ENCODE assay signal across 12 cellular contexts in the genomic region with DNA sequence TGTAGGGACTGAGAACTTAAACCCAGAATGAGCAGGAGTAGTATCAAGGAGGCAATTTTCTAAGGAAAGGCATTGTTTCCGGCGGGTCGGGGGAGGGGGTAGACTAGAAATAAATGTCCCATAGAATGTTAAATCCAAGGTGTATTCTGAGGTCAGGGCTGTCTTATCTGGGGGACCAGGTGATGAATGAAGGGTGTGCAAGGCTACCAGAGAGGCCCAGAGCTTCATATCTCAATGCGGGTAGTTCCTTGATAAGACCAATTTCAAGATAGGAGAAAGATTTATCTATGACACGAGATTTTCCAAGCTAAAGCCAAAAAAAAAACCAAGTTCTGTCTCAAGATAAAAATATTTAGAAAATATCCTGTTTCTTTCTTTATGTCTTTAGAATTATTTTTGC. TPM values are rescaled to one million over a fixed set of nuclear protein-coding genes. Genes with fewer than 3 reads are reported as not detected.
A peak's percentile ranks its signal among the peaks of the same experiment; 100 is the strongest.
DNase-seq lines count a peak whose midpoint lies in the region; ATAC-seq and TF ChIP-seq lines count a peak whose summit lies in the region.
"Had no signal": no experiment of that assay in that cellular context is flagged by ENCODE, and none has a peak within 500 bp of the region (broad histone marks: within the 10 kb centered on the region; RNA-seq: fewer than 3 reads in every experiment).

No MANE protein-coding gene starts in this region.

- H3K9ac ChIP-seq in SK-N-MC (ENCODE audit: insufficient read length), result no peak overlapping the region

- H3K4me3 ChIP-seq in SK-N-MC, result no peak overlapping the region

- no peaks in the 10 kb centered on the region for H3K9me3 ChIP-seq in SK-N-MC (ENCODE audit: low read depth, low read length)
- H3K9me3 ChIP-seq: Caco-2 had no signal

- no peak overlapping the region for H3K4me3 Mint-ChIP-seq in activated CD4-positive, alpha-beta memory T cell treated with anti-CD3 and anti-CD28 coated beads, Interleukin-2, amount 10 ng/mL, durations not matched to agents 7 days and 5 days
- no peak overlapping the region for H3K4me3 Mint-ChIP-seq in activated CD4-positive, alpha-beta memory T cell treated with anti-CD3 and anti-CD28 coated beads for 36 hours
- H3K4me3 Mint-ChIP-seq in progenitor cell of endocrine pancreas (ENCODE audit: low read depth), result no peak overlapping the region
- H3K4me3 Mint-ChIP-seq in activated naive CD8-positive, alpha-beta T cell treated with anti-CD3 and anti-CD28 coated beads for 36 hours, result no peak overlapping the region

- intact Hi-C loops in activated CD4-positive, alpha-beta memory T cell treated with anti-CD3 and anti-CD28 coated beads for 36 hours (cut with micrococcal nuclease), result loop anchor here (1.0 kb wide), 2 partner anchors 48 to 141 kb away; no protein-coding TSS in a partner anchor

- H3K36me3 ChIP-seq in SK-N-MC (ENCODE audit: insufficient read depth, low read length), result no peaks in the 10 kb centered on the region; the same call in 1 of the 2 replicates

- no peak for DNase-seq in activated CD4-positive, alpha-beta memory T cell treated with anti-CD3 and anti-CD28 coated beads, Interleukin-2, amount 10 ng/mL, durations not matched to agents 7 days and 5 days
- no peak for DNase-seq in activated CD4-positive, alpha-beta memory T cell treated with anti-CD3 and anti-CD28 coated beads for 36 hours
- DNase-seq in SK-N-MC (ENCODE audit: low read depth, low spot score) (no peak), islet precursor cell (peak; percentile 7), progenitor cell of endocrine pancreas (ENCODE audit: low spot score, unreplicated experiment) (no peak), kidney glomerular epithelial cell (lab: John Stamatoyannopoulos, UW) (no peak)
- no peak for DNase-seq in activated naive CD8-positive, alpha-beta T cell treated with anti-CD3 and anti-CD28 coated beads for 36 hours
- DNase-seq: NCI-H1048, NCI-H2081 treated with DMSO at 0.1 percent for 48 hours had no signal

- H3K27ac Mint-ChIP-seq in activated CD4-positive, alpha-beta memory T cell treated with anti-CD3 and anti-CD28 coated beads, Interleukin-2, amount 10 ng/mL, durations not matched to agents 7 days and 5 days, result peak overlapping the region; percentile 11
- no peak overlapping the region for H3K27ac Mint-ChIP-seq in activated CD4-positive, alpha-beta memory T cell treated with anti-CD3 and anti-CD28 coated beads for 36 hours
- H3K27ac Mint-ChIP-seq in progenitor cell of endocrine pancreas, result peak overlapping the region; percentile 67
- no peak overlapping the region for H3K27ac Mint-ChIP-seq in activated naive CD8-positive, alpha-beta T cell treated with anti-CD3 and anti-CD28 coated beads for 36 hours

- H3K36me3 Mint-ChIP-seq in activated CD4-positive, alpha-beta memory T cell treated with anti-CD3 and anti-CD28 coated beads, Interleukin-2, amount 10 ng/mL, durations not matched to agents 7 days and 5 days (ENCODE audit: low read depth), result peaks cover 11% of the 10 kb centered on the region
- H3K36me3 Mint-ChIP-seq in activated CD4-positive, alpha-beta memory T cell treated with anti-CD3 and anti-CD28 coated beads for 36 hours, result peaks cover 3% of the 10 kb centered on the region
- H3K36me3 Mint-ChIP-seq in progenitor cell of endocrine pancreas (ENCODE audit: insufficient read depth), result peaks cover 2% of the 10 kb centered on the region
- H3K36me3 Mint-ChIP-seq in activated naive CD8-positive, alpha-beta T cell treated with anti-CD3 and anti-CD28 coated beads for 36 hours, result no peaks in the 10 kb centered on the region

- CTCF ChIA-PET in activated CD4-positive, alpha-beta memory T cell treated with anti-CD3 and anti-CD28 coated beads, Interleukin-2, amount 10 ng/mL, durations not matched to agents 7 days and 5 days (lab: Charles Lee), result interaction anchor here (0.9 to 4.8 kb wide), 8 partner anchors 9 to 156 kb away, joined by 3 to 68 read pairs (median 5); partner anchors contain the start of genes RBM4B and RCE1
- CTCF ChIA-PET in activated CD4-positive, alpha-beta memory T cell treated with anti-CD3 and anti-CD28 coated beads for 36 hours (lab: Charles Lee), result interaction anchor here (0.5 to 3.4 kb wide), 21 partner anchors 7 to 360 kb away, joined by 3 to 57 read pairs (median 3); partner anchors contain the start of gene RBM4B

- H3K9me3 Mint-ChIP-seq in activated CD4-positive, alpha-beta memory T cell treated with anti-CD3 and anti-CD28 coated beads, Interleukin-2, amount 10 ng/mL, durations not matched to agents 7 days and 5 days, result no peaks in the 10 kb centered on the region
- H3K9me3 Mint-ChIP-seq in activated CD4-positive, alpha-beta memory T cell treated with anti-CD3 and anti-CD28 coated beads for 36 hours, result no peaks in the 10 kb centered on the region
- no peaks in the 10 kb centered on the region for H3K9me3 Mint-ChIP-seq in progenitor cell of endocrine pancreas (ENCODE audit: low read depth)
- H3K9me3 Mint-ChIP-seq in activated naive CD8-positive, alpha-beta T cell treated with anti-CD3 and anti-CD28 coated beads for 36 hours, result no peaks in the 10 kb centered on the region

- POLR2A ChIA-PET in activated CD4-positive, alpha-beta memory T cell treated with anti-CD3 and anti-CD28 coated beads, Interleukin-2, amount 10 ng/mL, durations not matched to agents 7 days and 5 days (lab: Charles Lee), result interaction anchor here (1.1 to 2.0 kb wide), 3 partner anchors 7 to 139 kb away, joined by 3 to 9 read pairs (median 9); partner anchors contain the start of gene RCE1
- POLR2A ChIA-PET in activated CD4-positive, alpha-beta memory T cell treated with anti-CD3 and anti-CD28 coated beads for 36 hours (lab: Charles Lee), result no interaction called here

- H3K27me3 Mint-ChIP-seq in activated CD4-positive, alpha-beta memory T cell treated with anti-CD3 and anti-CD28 coated beads, Interleukin-2, amount 10 ng/mL, durations not matched to agents 7 days and 5 days, result no peaks in the 10 kb centered on the region
- no peaks in the 10 kb centered on the region for H3K27me3 Mint-ChIP-seq in activated CD4-positive, alpha-beta memory T cell treated with anti-CD3 and anti-CD28 coated beads for 36 hours
- no peaks in the 10 kb centered on the region for H3K27me3 Mint-ChIP-seq in progenitor cell of endocrine pancreas
- H3K27me3 Mint-ChIP-seq in activated naive CD8-positive, alpha-beta T cell treated with anti-CD3 and anti-CD28 coated beads for 36 hours, result no peaks in the 10 kb centered on the region

- ATAC-seq in GM18502 (IDR thresholded peaks at IDR 0.05; ENCODE audit: poor library complexity, unreplicated experiment), result no peak

- H3K27ac ChIP-seq in SK-N-MC, result peak overlapping the region; percentile 81
- H3K27ac ChIP-seq: RWPE1 had no signal

- no peak for TF ChIP-seq CTCF in progenitor cell of endocrine pancreas (IDR thresholded peaks at IDR 0.05; ENCODE audit: unreplicated experiment)

- peaks cover 15% of the 10 kb centered on the region for H3K4me1 Mint-ChIP-seq in activated CD4-positive, alpha-beta memory T cell treated with anti-CD3 and anti-CD28 coated beads, Interleukin-2, amount 10 ng/mL, durations not matched to agents 7 days and 5 days
- peaks cover 12% of the 10 kb centered on the region for H3K4me1 Mint-ChIP-seq in activated CD4-positive, alpha-beta memory T cell treated with anti-CD3 and anti-CD28 coated beads for 36 hours (ENCODE audit: low read depth)
- peaks cover 9% of the 10 kb centered on the region for H3K4me1 Mint-ChIP-seq in progenitor cell of endocrine pancreas (ENCODE audit: low read depth)
- peaks cover 19% of the 10 kb centered on the region for H3K4me1 Mint-ChIP-seq in activated naive CD8-positive, alpha-beta T cell treated with anti-CD3 and anti-CD28 coated beads for 36 hours

RNA-seq across cellular contexts. Expression of gene RCE1, which starts 8.3 kb away (rescaled TPM):
- total RNA-seq in activated CD4-positive, alpha-beta memory T cell treated with anti-CD3 and anti-CD28 coated beads, Interleukin-2, amount 10 ng/mL, durations not matched to agents 7 days and 5 days, result 10 to 100 TPM; 21.2 to 22.0 TPM
- total RNA-seq in activated CD4-positive, alpha-beta memory T cell treated with anti-CD3 and anti-CD28 coated beads for 36 hours, result 10 to 100 TPM; 22.5 to 24.4 TPM
- 32.7 and 33.3 TPM in 2 replicates for total RNA-seq in progenitor cell of endocrine pancreas
- 10 to 100 TPM; 26.8 to 31.1 TPM for total RNA-seq in activated naive CD8-positive, alpha-beta T cell treated with anti-CD3 and anti-CD28 coated beads for 36 hours

RNA-seq across cellular contexts. Expression of gene LRFN4, which starts 21.9 kb away (rescaled TPM):
- total RNA-seq in activated CD4-positive, alpha-beta memory T cell treated with anti-CD3 and anti-CD28 coated beads, Interleukin-2, amount 10 ng/mL, durations not matched to agents 7 days and 5 days, result 10 to 100 TPM; 23.2 to 28.3 TPM
- total RNA-seq in activated CD4-positive, alpha-beta memory T cell treated with anti-CD3 and anti-CD28 coated beads for 36 hours, result 10 to 100 TPM; 24.6 to 29.8 TPM
- total RNA-seq in progenitor cell of endocrine pancreas, result 19.6 and 20.2 TPM in 2 replicates
- 10 to 100 TPM; 36.3 to 37.8 TPM for total RNA-seq in activated naive CD8-positive, alpha-beta T cell treated with anti-CD3 and anti-CD28 coated beads for 36 hours

Comparison
In these comparisons a context has a peak if more than half of its experiments do, and no peak if none do; other contexts are left out.
1. H3K27ac Mint-ChIP-seq: peak in activated CD4-positive, alpha-beta memory T cell treated with anti-CD3 and anti-CD28 coated beads, Interleukin-2, amount 10 ng/mL, durations not matched to agents 7 days and 5 days (single experiment) and progenitor cell of endocrine pancreas (single experiment); none in activated CD4-positive, alpha-beta memory T cell treated with anti-CD3 and anti-CD28 coated beads for 36 hours (single experiment) and activated naive CD8-positive, alpha-beta T cell treated with anti-CD3 and anti-CD28 coated beads for 36 hours (single experiment).